ENCODE assay signal across 24 cellular contexts in the genomic region with DNA sequence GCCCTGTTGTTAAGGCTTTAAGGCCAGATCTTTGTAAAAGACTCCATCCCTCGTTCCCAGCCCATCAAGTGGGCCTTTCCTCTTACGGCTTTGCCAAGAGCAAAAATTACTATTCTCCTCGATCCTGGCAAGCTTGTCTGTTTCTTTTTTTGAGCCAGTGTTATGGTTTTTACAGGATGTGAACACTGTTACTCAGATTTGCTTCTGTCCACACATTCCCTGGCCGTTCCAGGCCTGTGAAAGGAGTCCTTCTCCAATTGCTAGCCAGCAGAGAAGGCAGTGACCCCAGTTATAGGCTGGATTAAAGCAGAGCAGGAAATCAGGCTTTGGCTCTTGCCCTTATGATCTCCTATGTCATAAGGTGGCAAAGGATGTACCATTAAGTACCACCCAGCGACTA. TPM values are rescaled to one million over a fixed set of nuclear protein-coding genes. Genes with fewer than 3 reads are reported as not detected.
A peak's percentile ranks its signal among the peaks of the same experiment; 100 is the strongest.
DNase-seq lines count a peak whose midpoint lies in the region; ATAC-seq, FAIRE-seq and TF ChIP-seq lines count a peak whose summit lies in the region.
"Had no signal": no experiment of that assay in that cellular context is flagged by ENCODE, and none has a peak within 500 bp of the region (broad histone marks: within the 10 kb centered on the region; RNA-seq: fewer than 3 reads in every experiment).

No MANE protein-coding gene starts in this region.

- H3K9ac ChIP-seq in IMR-90 (ENCODE audit: low read depth, low read length), result no peak overlapping the region
- no peak overlapping the region for H3K9ac ChIP-seq in K562 (ENCODE audit: insufficient read depth in 1 of 2, low read depth in 2 of 2, low read length in 2 of 2)
- H3K9ac ChIP-seq in muscle layer of colon (ENCODE audit: low read length), result no peak overlapping the region
- H3K9ac ChIP-seq: BLaER1 treated with 17β-estradiol and CSF1 and Interleukin-3, amounts not matched to agents 10 nM and 100 nM had no signal

- no peak overlapping the region for H2BK15ac ChIP-seq in IMR-90 (ENCODE audit: low read depth, low read length)

- no peak overlapping the region for H2AK9ac ChIP-seq in IMR-90 (replicated peaks; ENCODE audit: low read depth, low read length, poor library complexity)

- H3K36me3 ChIP-seq in IMR-90 (ENCODE audit: control insufficient read depth, insufficient read depth, low read length) (no peaks in the 10 kb centered on the region), K562 (ENCODE audit: control insufficient read depth, insufficient read depth, low read length) (no peaks in the 10 kb centered on the region), muscle layer of colon (ENCODE audit: insufficient read depth, low read length) (no peaks in the 10 kb centered on the region), pancreas (no peaks in the 10 kb centered on the region)
- H3K36me3 ChIP-seq: BLaER1 treated with 17β-estradiol and CSF1 and Interleukin-3, amounts not matched to agents 10 nM and 100 nM; SJSA1 had no signal

- CTCF ChIA-PET in IMR-90 (lab: Yijun Ruan, JAX) (no interaction called here), K562 (lab: Yijun Ruan, JAX; ENCODE audit: low intra/inter-chr PET ratio) (no interaction called here)

- H3K4me3 ChIP-seq in IMR-90 (ENCODE audit: insufficient read depth, low read depth, low read length), result no peak overlapping the region
- H3K4me3 ChIP-seq in K562, result no peak overlapping the region
- no peak overlapping the region for H3K4me3 ChIP-seq in muscle layer of colon (ENCODE audit: low read depth in 1 of 2, low read length in 2 of 2)
- no peak overlapping the region for H3K4me3 ChIP-seq in pancreas
- H3K4me3 ChIP-seq: BLaER1 treated with 17β-estradiol and CSF1 and Interleukin-3, amounts not matched to agents 10 nM and 100 nM; PC-9; SJSA1 had no signal

- no peak overlapping the region for H2BK20ac ChIP-seq in IMR-90 (ENCODE audit: low read depth, low read length)

- 0 out of 2 replicates have a peak, but pooled peaks have one; percentile 29 for ATAC-seq in IMR-90 (ENCODE audit: low read depth)
- no peak for ATAC-seq in K562
- no peak for ATAC-seq in stimulated activated effector memory CD8-positive, alpha-beta T cell treated with anti-CD3 and anti-CD28 coated beads, Interleukin-12 subunit alpha, Interleukin-12 subunit beta, amount 100 ng/mL, for 72 hours
- ATAC-seq in HG03175 (IDR thresholded peaks at IDR 0.05; ENCODE audit: unreplicated experiment), result no peak
- no peak for ATAC-seq in pancreas
- ATAC-seq in GM18505 (IDR thresholded peaks at IDR 0.05; ENCODE audit: unreplicated experiment), result no peak
- ATAC-seq: HepG2 had no signal

- H2AFZ ChIP-seq in IMR-90 (replicated peaks; ENCODE audit: low read length, poor library complexity), result no peak overlapping the region
- peak overlapping the region; percentile 29; the same call in 1 of the 2 replicates for H2AFZ ChIP-seq in K562 (ENCODE audit: low read depth, low read length)
- H2AFZ ChIP-seq: PC-9 had no signal

- TF ChIP-seq POLR2A in IMR-90 (IDR thresholded peaks at IDR 0.05; ENCODE audit: low read depth, low read length) (no peak), K562 (conservative IDR thresholded peaks at IDR 0.05) (no peak), GM18505 (IDR thresholded peaks at IDR 0.05; ENCODE audit: borderline replicate concordance, extremely low read depth, insufficient read depth, insufficient read length) (no peak)

- H3K79me2 ChIP-seq in K562 (ENCODE audit: control insufficient read depth, insufficient read depth, low read length), result no peaks in the 10 kb centered on the region

- in situ Hi-C loops in IMR-90 (cut with MboI; ENCODE audit: low sequenced_read_pairs) (no loop called here), K562 (cut with MboI) (no loop called here)

- H3K27ac Mint-ChIP-seq in stimulated activated effector memory CD8-positive, alpha-beta T cell treated with anti-CD3 and anti-CD28 coated beads, Interleukin-12 subunit alpha, Interleukin-12 subunit beta, amount 100 ng/mL, for 72 hours, result peak overlapping the region; percentile 40
- H3K27ac Mint-ChIP-seq: CD4-positive, alpha-beta T cell had no signal

- intact Hi-C loops in IMR-90 (cut with micrococcal nuclease) (no loop called here), K562 (cut with micrococcal nuclease) (no loop called here), pancreas (cut with DNase I) (no loop called here)

- dilution Hi-C loops in IMR-90 (cut with HindIII; ENCODE audit: low sequenced_read_pairs, unreplicated experiment), result no loop called here

- TF ChIP-seq RAD21 in IMR-90 (IDR thresholded peaks at IDR 0.05; ENCODE audit: low read length) (no peak), K562 (CRISPR knock-in tag; conservative IDR thresholded peaks at IDR 0.05 in 1 of 2, IDR thresholded peaks at IDR 0.05 in 1 of 2) (no peak)

- POLR2A ChIA-PET in IMR-90 (lab: Charles Lee; ENCODE audit: unreplicated experiment), result no interaction called here
- POLR2A ChIA-PET in K562 (lab: Yijun Ruan, JAX), result interaction anchor here (1.2 to 1.4 kb wide), 2 partner anchors 14 to 16 kb away, joined by 3 to 4 read pairs; no protein-coding TSS in a partner anchor

- no CpG with 5 or more reads among the region's 5 CpGs for WGBS in IMR-90 (ENCODE audit: extremely low coverage in 2 of 2, insufficient read length in 1 of 2), 2 experiments
- 36% methylated on average over 5 of the region's 5 CpGs for WGBS in K562 (ENCODE audit: insufficient coverage, low coverage, missing lambda C conversion rate)
- 78 to 79% methylated on average over 5 of the region's 5 CpGs for WGBS in pancreas, 2 donors

- no peak overlapping the region for H2BK5ac ChIP-seq in IMR-90 (ENCODE audit: low read depth, low read length, poor library complexity, severe bottlenecking)

- no peak for FAIRE-seq in K562 (lab: Jason Lieb, UNC)
- FAIRE-seq in pancreas (lab: Jason Lieb, UNC), result no peak
- FAIRE-seq: A204.1, D721Med, HepG2 had no signal

- H4K5ac ChIP-seq in IMR-90 (ENCODE audit: low read depth, low read length), result no peak overlapping the region

- DNase-seq in IMR-90, result no peak
- no peak for DNase-seq in K562 (ENCODE audit: extremely low read depth in 1 of 4, low spot score in 3 of 4)
- DNase-seq in stimulated activated effector memory CD8-positive, alpha-beta T cell treated with anti-CD3 and anti-CD28 coated beads, Interleukin-12 subunit alpha, Interleukin-12 subunit beta, amount 100 ng/mL, for 72 hours (ENCODE audit: low spot score in 2 of 2), result no peak
- DNase-seq in NK-92 (lab: John Stamatoyannopoulos, UW; ENCODE audit: unreplicated experiment), result no peak
- no peak for DNase-seq in pancreas
- DNase-seq: CD4-positive, alpha-beta T cell; KBM-7; MV-4-11; NCI-H1105 treated with DMSO at 0.1 percent for 48 hours; NCI-H2029; NCI-H446; NCI-H524 treated with DMSO at 0.1 percent for 48 hours; NCI-H774; PC-9; Right ventricle myocardium superior; RPMI8226 had no signal

- no peak overlapping the region for H3K56ac ChIP-seq in IMR-90 (ENCODE audit: extremely low read depth, insufficient read depth, low read length)

- no peaks in the 10 kb centered on the region for H3K36me3 Mint-ChIP-seq in stimulated activated effector memory CD8-positive, alpha-beta T cell treated with anti-CD3 and anti-CD28 coated beads, Interleukin-12 subunit alpha, Interleukin-12 subunit beta, amount 100 ng/mL, for 72 hours

- H3K27ac ChIP-seq in IMR-90 (ENCODE audit: insufficient read depth, low read length), result no peak overlapping the region
- H3K27ac ChIP-seq in K562 (ENCODE audit: extremely low read depth, low read depth, low read length), result no peak overlapping the region
- peak overlapping the region; percentile 12 for H3K27ac ChIP-seq in muscle layer of colon (ENCODE audit: low read depth, low read length)
- H3K27ac ChIP-seq in pancreas, result no peak overlapping the region
- H3K27ac ChIP-seq: BLaER1 treated with 17β-estradiol and CSF1 and Interleukin-3, amounts not matched to agents 10 nM and 100 nM; PC-9; SJSA1 had no signal

- no peak for TF ChIP-seq EP300 in K562 (IDR thresholded peaks at IDR 0.05; ENCODE audit: low read length)

- no peak overlapping the region for H3K4ac ChIP-seq in IMR-90 (ENCODE audit: low read depth, low read length)

- no peaks in the 10 kb centered on the region for H3K4me1 Mint-ChIP-seq in stimulated activated effector memory CD8-positive, alpha-beta T cell treated with anti-CD3 and anti-CD28 coated beads, Interleukin-12 subunit alpha, Interleukin-12 subunit beta, amount 100 ng/mL, for 72 hours

- H3K4me1 ChIP-seq in IMR-90 (ENCODE audit: control insufficient read depth, insufficient read depth, low read length) (no peaks in the 10 kb centered on the region), K562 (replicated peaks in 1 of 2; ENCODE audit: control insufficient read depth in 2 of 2, insufficient read depth in 2 of 2, low read length in 2 of 2) (no peaks in the 10 kb centered on the region), muscle layer of colon (ENCODE audit: insufficient read depth, low read length) (peaks cover 15% of the 10 kb centered on the region), pancreas (no peaks in the 10 kb centered on the region)
- H3K4me1 ChIP-seq: BLaER1 treated with 17β-estradiol and CSF1 and Interleukin-3, amounts not matched to agents 10 nM and 100 nM; SJSA1 had no signal

- no peak overlapping the region for H3K23ac ChIP-seq in IMR-90 (ENCODE audit: low read depth, low read length)

- no peak overlapping the region for H3K18ac ChIP-seq in IMR-90 (ENCODE audit: low read depth, low read length)

- H3K9me1 ChIP-seq in IMR-90 (ENCODE audit: insufficient read depth, low read length) (no peaks in the 10 kb centered on the region), K562 (ENCODE audit: control insufficient read depth, insufficient read depth, low read length) (no peaks in the 10 kb centered on the region)

- no peak for TF ChIP-seq CTCF in IMR-90 (conservative IDR thresholded peaks at IDR 0.05; ENCODE audit: low read depth, low read length)
- TF ChIP-seq CTCF in K562 (IDR thresholded peaks at IDR 0.05 in 2 of 3, conservative IDR thresholded peaks at IDR 0.05 in 1 of 3; ENCODE audit: insufficient read depth in 2 of 3, low read depth in 1 of 3, low read length in 3 of 3), result no peak
- no peak for TF ChIP-seq CTCF in pancreas (IDR thresholded peaks at IDR 0.05)

- no peaks in the 10 kb centered on the region for H3K27me3 ChIP-seq in IMR-90 (ENCODE audit: control insufficient read depth, insufficient read depth, low read length)
- no peaks in the 10 kb centered on the region for H3K27me3 ChIP-seq in K562 (ENCODE audit: control insufficient read depth in 2 of 2, insufficient read depth in 2 of 2, low read length in 2 of 2)
- H3K27me3 ChIP-seq in muscle layer of colon (ENCODE audit: control insufficient read depth in 1 of 2, insufficient read depth in 2 of 2, low read length in 2 of 2), result no peaks in the 10 kb centered on the region
- no peaks in the 10 kb centered on the region for H3K27me3 ChIP-seq in pancreas
- H3K27me3 ChIP-seq: BLaER1 treated with 17β-estradiol and CSF1 and Interleukin-3, amounts not matched to agents 10 nM and 100 nM; SJSA1 had no signal

- no peak overlapping the region for H3K4me3 Mint-ChIP-seq in stimulated activated effector memory CD8-positive, alpha-beta T cell treated with anti-CD3 and anti-CD28 coated beads, Interleukin-12 subunit alpha, Interleukin-12 subunit beta, amount 100 ng/mL, for 72 hours
- H3K4me3 Mint-ChIP-seq: CD4-positive, alpha-beta T cell had no signal

- H3K4me2 ChIP-seq in IMR-90 (ENCODE audit: low read depth, low read length), result no peak overlapping the region
- H3K4me2 ChIP-seq in K562 (ENCODE audit: insufficient read depth, low read length), result no peak overlapping the region
- H3K4me2 ChIP-seq: BLaER1 treated with 17β-estradiol and CSF1 and Interleukin-3, amounts not matched to agents 10 nM and 100 nM; PC-9 had no signal

- H3K9me3 ChIP-seq in IMR-90 (ENCODE audit: control insufficient read depth, insufficient read depth, low read length) (no peaks in the 10 kb centered on the region), K562 (replicated peaks; ENCODE audit: control insufficient read depth, insufficient read depth, low read depth, low read length) (no peaks in the 10 kb centered on the region), muscle layer of colon (ENCODE audit: low read length) (no peaks in the 10 kb centered on the region), pancreas (no peaks in the 10 kb centered on the region)
- H3K9me3 ChIP-seq: BLaER1 treated with 17β-estradiol and CSF1 and Interleukin-3, amounts not matched to agents 10 nM and 100 nM; SJSA1 had no signal

- H4K20me1 ChIP-seq in IMR-90 (ENCODE audit: insufficient read depth, low read length), result no peaks in the 10 kb centered on the region
- no peaks in the 10 kb centered on the region for H4K20me1 ChIP-seq in K562 (replicated peaks; ENCODE audit: control insufficient read depth, insufficient read depth, low read length)
- H4K20me1 ChIP-seq: BLaER1 treated with 17β-estradiol and CSF1 and Interleukin-3, amounts not matched to agents 10 nM and 100 nM had no signal

- no peak overlapping the region for H2BK120ac ChIP-seq in IMR-90 (ENCODE audit: low read depth, low read length)

- no peaks in the 10 kb centered on the region for H3K9me3 Mint-ChIP-seq in stimulated activated effector memory CD8-positive, alpha-beta T cell treated with anti-CD3 and anti-CD28 coated beads, Interleukin-12 subunit alpha, Interleukin-12 subunit beta, amount 100 ng/mL, for 72 hours

- H3K14ac ChIP-seq in IMR-90 (replicated peaks; ENCODE audit: low read depth, low read length), result no peak overlapping the region

- no peak overlapping the region for H2AK5ac ChIP-seq in IMR-90 (ENCODE audit: low read depth, low read length)

- BruUV-seq in IMR-90 (replicated peaks; lab: Mats Ljungman, UMichigan) (no TSS peak), K562 (replicated peaks; lab: Mats Ljungman, UMichigan) (no TSS peak)

- no peak overlapping the region for H4K91ac ChIP-seq in IMR-90 (ENCODE audit: insufficient read depth, low read depth, low read length)

- H4K8ac ChIP-seq in IMR-90 (ENCODE audit: low read depth in 2 of 2, low read length in 2 of 2), result no peak overlapping the region

- no peaks in the 10 kb centered on the region for H3K79me1 ChIP-seq in IMR-90 (ENCODE audit: low read depth in 1 of 2, low read length in 2 of 2)

RNA-seq across cellular contexts. Expression of gene EPC1, which starts 47.0 kb away (rescaled TPM):
- total RNA-seq in IMR-90 (2012; rRNA removed) (19.7 and 21.9 TPM in 2 replicates), K562 (2014; rRNA removed) (16.1 and 27.6 TPM in 2 replicates), K562 (2014; rRNA removed; fragmentation: Illumina TruSeq; extraction: Trizol) (14.1 and 15.9 TPM in 2 replicates), K562 (2015; rRNA removed; fragmentation: Illumina TruSeq; extraction: Trizol) (15.6 and 18.7 TPM in 2 replicates), K562 (2021) (21.3 and 25.7 TPM in 2 replicates), pancreas (10 to 100 TPM; 12.9 to 21.8 (median 16.4) TPM)
- polyA plus RNA-seq in IMR-90 (2012; rRNA removed) (20.8 and 23.5 TPM in 2 replicates), K562 (2011; rRNA removed) (43.6 and 48.7 TPM in 2 replicates), K562 (2014; fragmentation: Illumina TruSeq; extraction: Trizol) (21.6 and 24.2 TPM in 2 replicates), K562 (2014; fragmentation: Nextera tagmentation; extraction: Ambion mirVana) (1 to 10 TPM; 7.0 to 7.2 TPM), K562 (2014; rRNA removed) (29.8 and 32.1 TPM in 2 replicates), pancreas (10 to 100 TPM; 11.3 to 19.8 TPM)
- 8.8 and 15.4 TPM in 2 replicates for polyA plus RNA-seq in IMR-90 (2012; cell fraction: cytosol; rRNA removed)
- 32.6 and 102 TPM in 2 replicates for polyA plus RNA-seq in IMR-90 (2012; cell fraction: nucleus; rRNA removed; ENCODE audit: low replicate concordance)
- total RNA-seq in K562 (2011; cell fraction: chromatin; rRNA removed; ENCODE audit: low replicate concordance), result 60.0 and 102 TPM in 2 replicates
- 40.2 and 50.7 TPM in 2 replicates for total RNA-seq in K562 (2011; cell fraction: nucleolus; rRNA removed)
- total RNA-seq in K562 (2011; cell fraction: nucleoplasm; rRNA removed), result 70.0 and 75.9 TPM in 2 replicates
- polyA plus RNA-seq in K562 (2011; cell fraction: cytosol; rRNA removed), result 30.4 and 33.0 TPM in 2 replicates
- 81.3 and 107 TPM in 2 replicates for polyA plus RNA-seq in K562 (2011; cell fraction: nucleus; rRNA removed)
- 15.3 and 19.4 TPM in 2 replicates for polyA plus RNA-seq in K562 (2012)
- 77.5 and 80.6 TPM in 2 replicates for polyA minus RNA-seq in K562 (2011; rRNA and poly(A)+ RNA removed)
- 15.9 and 21.8 TPM in 2 replicates for polyA minus RNA-seq in K562 (2011; cell fraction: cytosol; rRNA and poly(A)+ RNA removed)
- polyA minus RNA-seq in K562 (2011; cell fraction: nucleus; rRNA and poly(A)+ RNA removed), result 36.1 and 82.8 TPM in 2 replicates

RNA-seq across cellular contexts. Expression of gene CCDC7, which starts 52.0 kb away (rescaled TPM):
- total RNA-seq in IMR-90 (2012; rRNA removed) (3.9 and 4.3 TPM in 2 replicates), K562 (2014; rRNA removed) (2.5 and 2.7 TPM in 2 replicates), K562 (2014; rRNA removed; fragmentation: Illumina TruSeq; extraction: Trizol) (3.9 and 4.7 TPM in 2 replicates), K562 (2015; rRNA removed; fragmentation: Illumina TruSeq; extraction: Trizol) (5.8 and 6.6 TPM in 2 replicates), K562 (2021) (3.0 and 3.3 TPM in 2 replicates), pancreas (10 to 100 TPM in 3 of 6 donors, 1 to 10 TPM in 3; 5.2 to 15.8 (median 9.4) TPM)
- polyA plus RNA-seq in IMR-90 (2012; rRNA removed) (0.37 and 0.74 TPM in 2 replicates), K562 (2011; rRNA removed) (2.2 and 3.0 TPM in 2 replicates), K562 (2014; fragmentation: Illumina TruSeq; extraction: Trizol) (1.4 and 1.9 TPM in 2 replicates), K562 (2014; fragmentation: Nextera tagmentation; extraction: Ambion mirVana) (1 to 10 TPM; 1.5 to 2.7 TPM), K562 (2014; rRNA removed) (1.7 and 1.9 TPM in 2 replicates), pancreas (1 to 10 TPM; 1.8 to 2.3 TPM)
- polyA plus RNA-seq in IMR-90 (2012; cell fraction: cytosol; rRNA removed), result 0.05 and 0.10 TPM in 2 replicates
- polyA plus RNA-seq in IMR-90 (2012; cell fraction: nucleus; rRNA removed; ENCODE audit: low replicate concordance), result 0.33 and 1.6 TPM in 2 replicates
- total RNA-seq in K562 (2011; cell fraction: chromatin; rRNA removed; ENCODE audit: low replicate concordance), result 6.7 and 24.4 TPM in 2 replicates
- 3.3 and 4.7 TPM in 2 replicates for total RNA-seq in K562 (2011; cell fraction: nucleolus; rRNA removed)
- 7.2 and 10.6 TPM in 2 replicates for total RNA-seq in K562 (2011; cell fraction: nucleoplasm; rRNA removed)
- polyA plus RNA-seq in K562 (2011; cell fraction: cytosol; rRNA removed), result 0.10 and 0.47 TPM in 2 replicates
- polyA plus RNA-seq in K562 (2011; cell fraction: nucleus; rRNA removed), result 2.1 and 3.1 TPM in 2 replicates
- polyA plus RNA-seq in K562 (2012), result 1.3 and 2.2 TPM in 2 replicates
- 7.1 and 10.9 TPM in 2 replicates for polyA minus RNA-seq in K562 (2011; rRNA and poly(A)+ RNA removed)
- 0.95 and 2.6 TPM in 2 replicates for polyA minus RNA-seq in K562 (2011; cell fraction: cytosol; rRNA and poly(A)+ RNA removed)
- 6.7 and 12.7 TPM in 2 replicates for polyA minus RNA-seq in K562 (2011; cell fraction: nucleus; rRNA and poly(A)+ RNA removed)
